In the genomic region with DNA sequence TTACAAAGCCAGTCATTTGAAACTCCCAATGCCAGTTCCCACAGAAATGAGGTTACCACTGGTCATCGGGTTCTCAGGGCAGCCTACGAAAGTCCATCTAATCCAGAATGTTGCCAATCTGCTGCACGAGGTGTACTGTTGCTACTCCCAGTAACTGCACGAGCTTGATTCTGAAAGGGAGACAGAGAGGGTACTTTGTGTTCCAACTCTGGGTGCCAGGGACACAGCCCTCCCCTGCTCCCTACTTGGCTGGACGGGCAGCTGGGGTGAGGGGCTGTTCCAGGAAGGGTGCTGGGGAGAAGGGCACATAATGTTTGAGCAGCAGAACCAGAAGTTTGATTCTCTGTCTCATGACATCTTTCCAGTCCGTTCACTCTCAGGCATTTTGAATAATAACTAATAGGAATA, we compare ENCODE assay signal across 20 cellular contexts. TPM values are rescaled to one million over a fixed set of nuclear protein-coding genes. Genes with fewer than 3 reads are reported as not detected.
DNase-seq lines count a peak whose midpoint lies in the region; ATAC-seq, FAIRE-seq and TF ChIP-seq lines count a peak whose summit lies in the region.
"Had no signal": no experiment of that assay in that cellular context is flagged by ENCODE, and none has a peak within 500 bp of the region (broad histone marks: within the 10 kb centered on the region; RNA-seq: fewer than 3 reads in every experiment).

No MANE protein-coding gene starts in this region.

- H3K36me3 ChIP-seq in pancreas, result no peaks in the 10 kb centered on the region
- H3K36me3 ChIP-seq in thyroid gland, result no peaks in the 10 kb centered on the region
- H3K36me3 ChIP-seq: WERI-Rb-1 had no signal

- H3K27ac ChIP-seq in caudate nucleus (ENCODE audit: low read depth, low read length), result peak overlapping the region; percentile 73
- peak overlapping the region; percentile 89 for H3K27ac ChIP-seq in right cardiac atrium (ENCODE audit: low read length)
- H3K27ac ChIP-seq in pancreas, result no peak overlapping the region
- H3K27ac ChIP-seq in thyroid gland, result peak overlapping the region; percentile 85 to 92 (median 86)
- H3K27ac ChIP-seq: WERI-Rb-1 had no signal

- H3K9me3 ChIP-seq in right cardiac atrium (ENCODE audit: control insufficient read depth, low read length) (no peaks in the 10 kb centered on the region), pancreas (no peaks in the 10 kb centered on the region), thyroid gland (no peaks in the 10 kb centered on the region)

- H3K9me3 Mint-ChIP-seq in activated T-cell treated with anti-CD3 and anti-CD28 coated beads, Interleukin-2, amount 50 U/mL, for 72 hours, result no peaks in the 10 kb centered on the region
- H3K9me3 Mint-ChIP-seq: activated naive CD8-positive, alpha-beta T cell treated with anti-CD3 and anti-CD28 coated beads for 36 hours; activated T-cell treated with anti-CD3 and anti-CD28 coated beads, Interleukin-2, amount 50 U/mL, for 4 hours; immature natural killer cell; stimulated activated naive CD8-positive, alpha-beta T cell treated with anti-CD3 and anti-CD28 coated beads, Interleukin-15, Interleukin-2, amounts not matched to agents 100 ng/mL and 50 ng/mL, for 24 hours had no signal

- TF ChIP-seq CTCF in pancreas (IDR thresholded peaks at IDR 0.05), result no peak
- no peak for TF ChIP-seq CTCF in thyroid gland (IDR thresholded peaks at IDR 0.05)

- WGBS in right cardiac atrium, result 44% methylated on average over 6 of the region's 6 CpGs
- WGBS in pancreas, 2 donors, result 30 to 43% methylated on average over 6 of the region's 6 CpGs
- WGBS in thyroid gland, 2 donors, result 21 to 39% methylated on average over 6 of the region's 6 CpGs

- H3K27me3 Mint-ChIP-seq in activated T-cell treated with anti-CD3 and anti-CD28 coated beads, Interleukin-2, amount 50 U/mL, for 72 hours (ENCODE audit: low read depth), result peaks cover 8% of the 10 kb centered on the region

- intact Hi-C loops in right cardiac atrium (cut with DNase I), result no loop called here
- intact Hi-C loops in pancreas (cut with DNase I), result no loop called here
- intact Hi-C loops in thyroid gland (cut with DNase I), result no loop called here

- H3K4me1 ChIP-seq in right cardiac atrium (ENCODE audit: control insufficient read depth, insufficient read depth, low read length) (no peaks in the 10 kb centered on the region), pancreas (no peaks in the 10 kb centered on the region), thyroid gland (peaks cover 26 to 42% of the 10 kb centered on the region in 2 donors)

- H3K27me3 ChIP-seq in right cardiac atrium (ENCODE audit: control insufficient read depth, insufficient read depth) (no peaks in the 10 kb centered on the region), pancreas (no peaks in the 10 kb centered on the region), thyroid gland (no peaks in the 10 kb centered on the region)

- H3K36me3 Mint-ChIP-seq in activated T-cell treated with anti-CD3 and anti-CD28 coated beads, Interleukin-2, amount 50 U/mL, for 72 hours (ENCODE audit: insufficient read depth in 2 of 2), result no peaks in the 10 kb centered on the region
- H3K36me3 Mint-ChIP-seq: activated naive CD8-positive, alpha-beta T cell treated with anti-CD3 and anti-CD28 coated beads for 36 hours; immature natural killer cell had no signal

- H3K27ac Mint-ChIP-seq in activated T-cell treated with anti-CD3 and anti-CD28 coated beads, Interleukin-2, amount 50 U/mL, for 72 hours, result no peak overlapping the region
- H3K27ac Mint-ChIP-seq: activated naive CD8-positive, alpha-beta T cell treated with anti-CD3 and anti-CD28 coated beads for 36 hours; immature natural killer cell; stimulated activated naive CD8-positive, alpha-beta T cell treated with anti-CD3 and anti-CD28 coated beads, Interleukin-15, Interleukin-2, amounts not matched to agents 100 ng/mL and 50 ng/mL, for 24 hours had no signal

- H3K4me3 Mint-ChIP-seq in activated T-cell treated with anti-CD3 and anti-CD28 coated beads, Interleukin-2, amount 50 U/mL, for 72 hours, result no peak overlapping the region
- H3K4me3 Mint-ChIP-seq: activated naive CD8-positive, alpha-beta T cell treated with anti-CD3 and anti-CD28 coated beads for 36 hours; activated T-cell treated with anti-CD3 and anti-CD28 coated beads, Interleukin-2, amount 50 U/mL, for 4 hours; immature natural killer cell; stimulated activated naive CD8-positive, alpha-beta T cell treated with anti-CD3 and anti-CD28 coated beads, Interleukin-15, Interleukin-2, amounts not matched to agents 100 ng/mL and 50 ng/mL, for 24 hours had no signal

- no peaks in the 10 kb centered on the region for H3K4me1 Mint-ChIP-seq in activated T-cell treated with anti-CD3 and anti-CD28 coated beads, Interleukin-2, amount 50 U/mL, for 72 hours (ENCODE audit: low read depth)
- H3K4me1 Mint-ChIP-seq: activated naive CD8-positive, alpha-beta T cell treated with anti-CD3 and anti-CD28 coated beads for 36 hours; immature natural killer cell had no signal

- ATAC-seq in right cardiac atrium (peak; percentile 94 to 98), pancreas (peak in 3 of 4 donors; percentile 40 to 64 (median 54)), GM19324 (IDR thresholded peaks at IDR 0.05; ENCODE audit: low FRiP score, unreplicated experiment) (no peak)
- no peak for ATAC-seq in activated T-cell treated with anti-CD3 and anti-CD28 coated beads, Interleukin-2, amount 50 U/mL, for 72 hours (replicated peaks in 1 of 2)
- ATAC-seq: activated T-cell treated with anti-CD3 and anti-CD28 coated beads, Interleukin-2, amount 50 U/mL, for 4 hours had no signal

- no peak for FAIRE-seq in pancreas (lab: Jason Lieb, UNC)

- H3K4me3 ChIP-seq in right cardiac atrium (ENCODE audit: low read length), result no peak overlapping the region
- no peak overlapping the region for H3K4me3 ChIP-seq in pancreas
- H3K4me3 ChIP-seq in thyroid gland (replicated peaks in 1 of 3), result no peak overlapping the region

- peak in 1 of 2 donors; percentile 41 for TF ChIP-seq POLR2A in thyroid gland (IDR thresholded peaks at IDR 0.05)

- DNase-seq in caudate nucleus (lab: John Stamatoyannopoulos, UW), result peak in 42 of 61 donors; percentile 5 to 74 (median 35)
- DNase-seq in right cardiac atrium, result peak; percentile 61 to 81 (median 75)
- DNase-seq in pancreas, result peak in 1 of 6 donors; percentile 24
- peak; percentile 93 to 94 for DNase-seq in thyroid gland
- no peak for DNase-seq in activated T-cell treated with anti-CD3 and anti-CD28 coated beads, Interleukin-2, amount 50 U/mL, for 72 hours
- no peak for DNase-seq in activated naive CD4-positive, alpha-beta T cell treated with anti-CD3 and anti-CD28 coated beads, Interleukin-2, amount 50 U/mL, for 16 hours
- no peak for DNase-seq in NCI-H526 treated with DMSO at 0.1 percent for 48 hours (lab: John Stamatoyannopoulos, UW)
- DNase-seq: activated CD4-positive, alpha-beta T cell treated with anti-CD3 and anti-CD28 coated beads, Interleukin-2, amount 50 U/mL, for 48 hours; activated naive CD8-positive, alpha-beta T cell treated with anti-CD3 and anti-CD28 coated beads for 36 hours; activated T-cell treated with anti-CD3 and anti-CD28 coated beads, Interleukin-2, amount 50 U/mL, for 4 hours; COR-L47; immature natural killer cell; Kasumi-1; NCI-H1105 treated with DMSO at 0.1 percent for 48 hours; NCI-H2107; retina; SHP77 treated with DMSO at 0.1 percent for 48 hours; WERI-Rb-1 had no signal

RNA-seq across cellular contexts. Expression of gene OSBPL11, which starts 27.1 kb away (rescaled TPM):
- total RNA-seq in right cardiac atrium, result 10 to 100 TPM in 3 of 4 donors, 1 to 10 TPM in 1; 9.4 to 14.4 (median 13.2) TPM
- polyA plus RNA-seq in right cardiac atrium, result 8.0 TPM
- total RNA-seq in pancreas, result 1 to 10 TPM; 2.4 to 7.7 (median 3.1) TPM
- polyA plus RNA-seq in pancreas, result 1 to 10 TPM; 2.8 to 4.0 TPM
- 10 to 100 TPM; 10.9 to 18.4 (median 15.1) TPM for total RNA-seq in thyroid gland
- total RNA-seq in activated T-cell treated with anti-CD3 and anti-CD28 coated beads, Interleukin-2, amount 50 U/mL, for 72 hours, result 10 to 100 TPM; 11.9 to 14.8 TPM

Comparison
In these comparisons a context has a peak if more than half of its experiments do, and no peak if none do; other contexts are left out.
1. DNase-seq: peak in caudate nucleus (42 of 61), right cardiac atrium (3 of 3) and thyroid gland (2 of 2); none in activated T-cell treated with anti-CD3 and anti-CD28 coated beads, Interleukin-2, amount 50 U/mL, for 72 hours (0 of 2), activated naive CD4-positive, alpha-beta T cell treated with anti-CD3 and anti-CD28 coated beads, Interleukin-2, amount 50 U/mL, for 16 hours (single experiment) and NCI-H526 treated with DMSO at 0.1 percent for 48 hours (single experiment).
2. H3K27ac ChIP-seq: peak in caudate nucleus (single experiment), right cardiac atrium (single experiment) and thyroid gland (3 of 3); none in pancreas (0 of 4).
3. ATAC-seq: peak in right cardiac atrium (2 of 2) and pancreas (3 of 4); none in activated T-cell treated with anti-CD3 and anti-CD28 coated beads, Interleukin-2, amount 50 U/mL, for 72 hours (0 of 2) and GM19324 (single experiment).